ENCODE assay signal across 9 cellular contexts in genomic region chr6:149938013-149938570, GRCh38. TPM values are rescaled to one million over a fixed set of nuclear protein-coding genes. Genes with fewer than 3 reads are reported as not detected.
DNase-seq lines count a peak whose midpoint lies in the region; ATAC-seq, FAIRE-seq and TF ChIP-seq lines count a peak whose summit lies in the region.
"Not testable (repeated sequence)": the region's sequence is repeated elsewhere in the genome, so short reads cannot be mapped to it uniquely, and the experiment has no call there.
"Had no signal": no experiment of that assay in that cellular context is flagged by ENCODE, and none has a peak within 500 bp of the region (broad histone marks: within the 10 kb centered on the region; RNA-seq: fewer than 3 reads in every experiment).

No MANE protein-coding gene starts in this region.

- H3K9me2 ChIP-seq in GM23248 (ENCODE audit: insufficient read depth) = not testable (repeated sequence)

- H3K9me3 ChIP-seq in GM23248 (ENCODE audit: low read depth); OCI-LY3 (ENCODE audit: insufficient read depth, low read length): not testable (repeated sequence)

- H3K79me2 ChIP-seq in GM23248 (ENCODE audit: insufficient read depth); OCI-LY3 (ENCODE audit: low read length): not testable (repeated sequence)

- peaks cover 80% of the 10 kb centered on the region for H3K27me3 Mint-ChIP-seq in activated CD4-positive, alpha-beta memory T cell treated with anti-CD3 and anti-CD28 coated beads for 36 hours
- peaks cover 43% of the 10 kb centered on the region for H3K27me3 Mint-ChIP-seq in memory B cell

- peaks cover 17% of the 10 kb centered on the region for H3F3A ChIP-seq in GM23248 (ENCODE audit: insufficient read depth)

- peak overlapping the region; percentile 66 for H3K9ac ChIP-seq in GM23248
- peak overlapping the region; percentile 63 for H3K9ac ChIP-seq in OCI-LY3 (ENCODE audit: low read length)

- H3K4me3 ChIP-seq in GM23248 = peak overlapping the region; percentile 77
- peak overlapping the region; percentile 91 for H3K4me3 ChIP-seq in OCI-LY3 (ENCODE audit: low read length)
- H3K4me3 ChIP-seq in bronchial epithelial cell (ENCODE audit: low read depth, low read length) = peak overlapping the region; percentile 56
- H3K4me3 ChIP-seq in fibroblast of villous mesenchyme (ENCODE audit: low read depth, low read length) = peak overlapping the region; percentile 64
- peak overlapping the region; percentile 52 for H3K4me3 ChIP-seq in skeletal muscle cell (ENCODE audit: low read depth, low read length)

- POLR2A ChIA-PET in activated CD4-positive, alpha-beta memory T cell treated with anti-CD3 and anti-CD28 coated beads for 36 hours (lab: Charles Lee) = interaction anchor here (0.7 kb wide), 1 partner anchor 133 kb away, joined by 3 read pairs; no protein-coding TSS in a partner anchor

- DNase-seq in GM23248; activated CD4-positive, alpha-beta memory T cell treated with anti-CD3 and anti-CD28 coated beads for 36 hours; bronchial epithelial cell (ENCODE audit: low read depth); fibroblast of villous mesenchyme (ENCODE audit: low read depth); memory B cell (ENCODE audit: low spot score in 2 of 2); skeletal muscle cell (ENCODE audit: low read depth): not testable (repeated sequence)
- DNase-seq in ureter (ENCODE audit: low spot score) = peak; percentile 26

- intact Hi-C loops in activated CD4-positive, alpha-beta memory T cell treated with anti-CD3 and anti-CD28 coated beads for 36 hours (cut with micrococcal nuclease) = not testable (repeated sequence)

- H4K20me1 ChIP-seq in GM23248 (ENCODE audit: insufficient read depth); OCI-LY3 (ENCODE audit: insufficient read depth, low read length): not testable (repeated sequence)

- peak overlapping the region; percentile 85 for H2AFZ ChIP-seq in GM23248
- H2AFZ ChIP-seq in OCI-LY3 (ENCODE audit: low read depth, low read length) = peak overlapping the region; percentile 45; the same call in 1 of the 2 replicates

- not testable (repeated sequence) for H3K27ac Mint-ChIP-seq in activated CD4-positive, alpha-beta memory T cell treated with anti-CD3 and anti-CD28 coated beads for 36 hours
- H3K27ac Mint-ChIP-seq in memory B cell = peak overlapping the region; percentile 96

- not testable (repeated sequence) for H3K9me3 Mint-ChIP-seq in activated CD4-positive, alpha-beta memory T cell treated with anti-CD3 and anti-CD28 coated beads for 36 hours; memory B cell

- H3K4me2 ChIP-seq in GM23248 (ENCODE audit: unreplicated experiment) (peak overlapping the region; percentile 76), OCI-LY3 (ENCODE audit: low read length) (peak overlapping the region; percentile 94)

- CTCF ChIA-PET in activated CD4-positive, alpha-beta memory T cell treated with anti-CD3 and anti-CD28 coated beads for 36 hours (lab: Charles Lee) = interaction anchor here (1.5 kb wide), 1 partner anchor 78 kb away, joined by 3 read pairs; no protein-coding TSS in a partner anchor

- ATAC-seq in memory B cell (ENCODE audit: low read depth) = peak; percentile 16

- not testable (repeated sequence) for H3K27me3 ChIP-seq in GM23248 (replicated peaks; ENCODE audit: insufficient read depth); bronchial epithelial cell (ENCODE audit: control insufficient read depth, insufficient read depth, low read length)
- peaks cover 53% of the 10 kb centered on the region for H3K27me3 ChIP-seq in OCI-LY3 (ENCODE audit: low read depth, low read length)

- 1 to 2% methylated on average over 15 to 18 of the region's 20 CpGs for WGBS in GM23248 (ENCODE audit: low coverage in 1 of 2, low lambda C conversion rate in 2 of 2, missing lambda C conversion rate in 2 of 2), 2 experiments

- H3K36me3 ChIP-seq in GM23248 (ENCODE audit: low read depth); OCI-LY3 (replicated peaks; ENCODE audit: low read depth, low read length); bronchial epithelial cell (ENCODE audit: control insufficient read depth, insufficient read depth, low read length): not testable (repeated sequence)

- in situ Hi-C loops in GM23248 (cut with MboI) = loop anchor here (10.0 kb wide), 1 partner anchor 77 kb away; no protein-coding TSS in a partner anchor

- not testable (repeated sequence) for FAIRE-seq in bronchial epithelial cell (lab: Jason Lieb, UNC)

- not testable (repeated sequence) for H3K36me3 Mint-ChIP-seq in activated CD4-positive, alpha-beta memory T cell treated with anti-CD3 and anti-CD28 coated beads for 36 hours; memory B cell

- H3K4me1 ChIP-seq in GM23248 (ENCODE audit: insufficient read depth) = not testable (repeated sequence)
- peaks cover 19% of the 10 kb centered on the region for H3K4me1 ChIP-seq in OCI-LY3 (ENCODE audit: low read length)

- H3K4me3 Mint-ChIP-seq in activated CD4-positive, alpha-beta memory T cell treated with anti-CD3 and anti-CD28 coated beads for 36 hours = peak overlapping the region; percentile 48
- H3K4me3 Mint-ChIP-seq in memory B cell = peak overlapping the region; percentile 75

- peaks cover 45% of the 10 kb centered on the region for H3K4me1 Mint-ChIP-seq in activated CD4-positive, alpha-beta memory T cell treated with anti-CD3 and anti-CD28 coated beads for 36 hours (ENCODE audit: low read depth)
- peaks cover 18% of the 10 kb centered on the region for H3K4me1 Mint-ChIP-seq in memory B cell

- not testable (repeated sequence) for H3K27ac ChIP-seq in GM23248; OCI-LY3 (ENCODE audit: low read length)

- not testable (repeated sequence) for TF ChIP-seq CTCF in OCI-LY3 (IDR thresholded peaks at IDR 0.05; ENCODE audit: low read depth, low read length); fibroblast of villous mesenchyme (IDR thresholded peaks at IDR 0.05; ENCODE audit: insufficient read depth, low read depth, low read length)
- peak; percentile 2 for TF ChIP-seq CTCF in bronchial epithelial cell (IDR thresholded peaks at IDR 0.05; ENCODE audit: insufficient read depth, low read length, severe bottlenecking)

RNA-seq across cellular contexts. Expression of gene ULBP2, which starts 3.7 kb away (rescaled TPM):
- 11.4 and 23.8 TPM in 2 replicates for total RNA-seq in GM23248 (2014; rRNA removed; shearing (Covaris generic))
- 29.5 and 30.1 TPM in 2 replicates for polyA plus RNA-seq in GM23248 (2016; fragmentation: Nextera tagmentation; extraction: Ambion mirVana)
- total RNA-seq in activated CD4-positive, alpha-beta memory T cell treated with anti-CD3 and anti-CD28 coated beads for 36 hours = 1 to 10 TPM in 1 of 2 experiments, under 1 TPM in 1; 0.90 to 1.2 TPM
- total RNA-seq in bronchial epithelial cell (2.4 and 12.2 TPM in 2 replicates), fibroblast of villous mesenchyme (4.5 and 6.9 TPM in 2 replicates), ureter (3.0 TPM)

RNA-seq across cellular contexts. Expression of gene RAET1G, which starts 15.2 kb away (rescaled TPM):
- 5.2 and 8.9 TPM in 2 replicates for total RNA-seq in GM23248 (2014; rRNA removed; shearing (Covaris generic))
- polyA plus RNA-seq in GM23248 (2016; fragmentation: Nextera tagmentation; extraction: Ambion mirVana) = 15.5 and 15.8 TPM in 2 replicates
- not detected for total RNA-seq in activated CD4-positive, alpha-beta memory T cell treated with anti-CD3 and anti-CD28 coated beads for 36 hours
- total RNA-seq in bronchial epithelial cell (26.6 and 45.0 TPM in 2 replicates), fibroblast of villous mesenchyme (1.3 TPM in 2 replicates), ureter (5.2 TPM)
- total RNA-seq: dermis blood vessel endothelial cell had no signal

RNA-seq across cellular contexts. Expression of gene ULBP1, which starts 25.7 kb away (rescaled TPM):
- total RNA-seq in GM23248 (2014; rRNA removed; shearing (Covaris generic)) = 5.8 and 6.1 TPM in 2 replicates
- 8.7 and 9.1 TPM in 2 replicates for polyA plus RNA-seq in GM23248 (2016; fragmentation: Nextera tagmentation; extraction: Ambion mirVana)
- 1 to 10 TPM; 1.8 to 2.2 TPM for total RNA-seq in activated CD4-positive, alpha-beta memory T cell treated with anti-CD3 and anti-CD28 coated beads for 36 hours
- total RNA-seq in bronchial epithelial cell = 1.1 and 4.1 TPM in 2 replicates
- 0.43 and 1.6 TPM in 2 replicates for total RNA-seq in fibroblast of villous mesenchyme
- 2.5 TPM for total RNA-seq in ureter

RNA-seq across cellular contexts. Expression of gene RAET1E, which starts 40.2 kb away (rescaled TPM):
- total RNA-seq in GM23248 (2014; rRNA removed; shearing (Covaris generic)) = 8.6 and 10.4 TPM in 2 replicates
- 8.1 and 8.8 TPM in 2 replicates for polyA plus RNA-seq in GM23248 (2016; fragmentation: Nextera tagmentation; extraction: Ambion mirVana)
- total RNA-seq in activated CD4-positive, alpha-beta memory T cell treated with anti-CD3 and anti-CD28 coated beads for 36 hours = not detected
- 19.0 and 35.1 TPM in 2 replicates for total RNA-seq in bronchial epithelial cell
- total RNA-seq in fibroblast of villous mesenchyme = under 0.01 TPM in 1 of 2 replicates, not detected in the other
- total RNA-seq in ureter = 5.5 TPM
- total RNA-seq: dermis blood vessel endothelial cell had no signal
